In the genomic region with DNA sequence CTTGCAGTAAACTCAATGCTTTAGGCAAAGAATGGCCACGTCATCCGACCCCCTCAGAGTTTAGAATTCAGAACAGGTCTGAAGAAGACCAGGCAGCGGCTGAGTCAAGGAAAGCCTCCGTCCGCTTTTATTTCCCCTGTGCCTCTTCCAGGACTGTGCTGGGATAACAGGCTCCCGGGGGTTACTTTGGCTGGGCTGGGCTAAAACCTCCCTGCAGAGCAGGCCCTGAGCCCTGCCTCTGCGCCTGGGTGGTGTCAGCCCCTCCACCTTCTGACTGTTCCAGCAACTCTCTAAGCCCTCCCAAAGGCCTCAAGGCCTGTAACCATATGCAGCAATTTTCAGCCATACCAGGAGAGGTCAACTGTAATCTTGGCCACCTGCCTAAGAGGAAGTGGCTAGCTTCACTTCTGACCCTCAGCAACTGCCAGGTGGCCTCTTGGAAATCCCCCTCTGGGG, we compare ENCODE assay signal across 9 cellular contexts.
A peak's percentile ranks its signal among the peaks of the same experiment; 100 is the strongest.
DNase-seq lines count a peak whose midpoint lies in the region; ATAC-seq and TF ChIP-seq lines count a peak whose summit lies in the region.
"Had no signal": no experiment of that assay in that cellular context is flagged by ENCODE, and none has a peak within 500 bp of the region (broad histone marks: within the 10 kb centered on the region; RNA-seq: fewer than 3 reads in every experiment).

No MANE protein-coding gene starts in this region.

- H3K9me3 ChIP-seq in esophagus squamous epithelium: no peaks in the 10 kb centered on the region
- no peaks in the 10 kb centered on the region for H3K9me3 ChIP-seq in osteoblast (ENCODE audit: low read depth, low read length)

- no peak overlapping the region for H3K4me2 ChIP-seq in osteoblast (ENCODE audit: insufficient read depth, low read length)

- H3K27ac Mint-ChIP-seq in IgD-negative memory B cell: peak overlapping the region; percentile 90 to 99 (median 94)

- 47 to 75% methylated on average over 7 of the region's 7 CpGs for WGBS in esophagus squamous epithelium, 2 donors

- peaks cover 0 to 7% (median 3%) of the 10 kb centered on the region in 3 donors for H3K4me1 ChIP-seq in esophagus squamous epithelium
- H3K4me1 ChIP-seq in osteoblast (ENCODE audit: insufficient read depth, low read length): no peaks in the 10 kb centered on the region
- H3K4me1 ChIP-seq: parathyroid adenoma had no signal

- H4K20me1 ChIP-seq in osteoblast (ENCODE audit: insufficient read depth, low read length): no peaks in the 10 kb centered on the region

- no peaks in the 10 kb centered on the region for H3K9me3 Mint-ChIP-seq in IgD-negative memory B cell

- ATAC-seq in GM19397 (IDR thresholded peaks at IDR 0.05; ENCODE audit: unreplicated experiment): peak; percentile 24
- ATAC-seq in esophagus mucosa: peak; percentile 37
- ATAC-seq in GM21576 (IDR thresholded peaks at IDR 0.05; ENCODE audit: unreplicated experiment): no peak

- H3K36me3 Mint-ChIP-seq in IgD-negative memory B cell: peaks cover 39% of the 10 kb centered on the region

- H2AFZ ChIP-seq in osteoblast (ENCODE audit: low read length): no peak overlapping the region
- H2AFZ ChIP-seq: parathyroid adenoma had no signal

- H3K4me3 ChIP-seq in esophagus squamous epithelium: peak overlapping the region in 1 of 4 donors; percentile 18
- H3K4me3 ChIP-seq in osteoblast (ENCODE audit: insufficient read depth, low read length): no peak overlapping the region

- peak overlapping the region; percentile 94 to 99 (median 98) for H3K4me3 Mint-ChIP-seq in IgD-negative memory B cell

- no peaks in the 10 kb centered on the region for H3K36me3 ChIP-seq in esophagus squamous epithelium
- no peaks in the 10 kb centered on the region for H3K36me3 ChIP-seq in osteoblast (ENCODE audit: insufficient read depth, low read length)

- H3K27me3 Mint-ChIP-seq in IgD-negative memory B cell: no peaks in the 10 kb centered on the region

- no peak overlapping the region for H3K27ac ChIP-seq in esophagus squamous epithelium
- H3K27ac ChIP-seq in osteoblast (ENCODE audit: low read depth, low read length): no peak overlapping the region
- H3K27ac ChIP-seq: parathyroid adenoma had no signal

- peak; percentile 73 for DNase-seq in A172 (ENCODE audit: low spot score)
- no peak for DNase-seq in esophagus squamous epithelium (lab: John Stamatoyannopoulos, UW)
- no peak for DNase-seq in NCI-H1048 (lab: John Stamatoyannopoulos, UW)
- no peak for DNase-seq in osteoblast (ENCODE audit: insufficient read length, low spot score, missing footprints)

- H3K4me1 Mint-ChIP-seq in IgD-negative memory B cell: peaks cover 25 to 33% (median 30%) of the 10 kb centered on the region in 3 donors

- TF ChIP-seq CTCF in esophagus squamous epithelium (IDR thresholded peaks at IDR 0.05) (no peak), osteoblast (IDR thresholded peaks at IDR 0.05; ENCODE audit: extremely low read depth, low read depth, low read length) (no peak)

- TF ChIP-seq POLR2A in esophagus squamous epithelium (IDR thresholded peaks at IDR 0.05): peak in 1 of 4 donors; percentile 11

- H3K27me3 ChIP-seq in esophagus squamous epithelium (no peaks in the 10 kb centered on the region), osteoblast (ENCODE audit: insufficient read depth, low read length) (no peaks in the 10 kb centered on the region)

- H3K79me2 ChIP-seq in osteoblast (ENCODE audit: insufficient read depth, low read length): no peaks in the 10 kb centered on the region
- H3K79me2 ChIP-seq: parathyroid adenoma had no signal

- intact Hi-C loops in esophagus squamous epithelium (cut with DNase I): no loop called here
